ENCODE assay signal across 8 cellular contexts in the genomic region with DNA sequence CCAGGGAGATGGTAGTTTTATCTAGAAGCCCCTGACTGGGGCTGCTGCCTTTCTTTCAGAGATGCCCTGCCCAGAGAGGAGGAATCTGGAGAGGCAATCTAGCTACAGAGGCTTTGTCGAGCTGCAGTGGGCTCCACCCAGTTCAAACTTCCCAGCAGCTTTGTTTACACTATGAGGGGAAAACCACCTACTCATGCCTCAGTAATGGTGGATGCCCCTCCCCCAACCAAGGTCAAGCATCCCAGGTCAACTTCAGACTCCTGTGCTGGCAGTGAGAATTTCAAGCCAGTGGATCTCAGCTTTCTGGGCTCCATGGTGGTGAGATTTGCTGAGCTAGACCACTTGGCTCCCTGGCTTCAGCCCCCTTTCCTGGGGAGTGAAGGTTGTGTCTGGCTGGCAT. TPM values are rescaled to one million over a fixed set of nuclear protein-coding genes. Genes with fewer than 3 reads are reported as not detected.
A peak's percentile ranks its signal among the peaks of the same experiment; 100 is the strongest.
DNase-seq lines count a peak whose midpoint lies in the region; TF ChIP-seq lines count a peak whose summit lies in the region.
"Not testable (repeated sequence)": the region's sequence is repeated elsewhere in the genome, so short reads cannot be mapped to it uniquely, and the experiment has no call there.

No MANE protein-coding gene starts in this region.

- not testable (repeated sequence) for H4K91ac ChIP-seq in neuronal stem cell (ENCODE audit: low read depth, low read length, poor library complexity)

- not testable (repeated sequence) for H3K4me1 ChIP-seq in NT2/D1 (ENCODE audit: insufficient read depth, insufficient read length); neuronal stem cell (ENCODE audit: control insufficient read depth in 2 of 2, insufficient read depth in 1 of 2, low read depth in 1 of 2, low read length in 2 of 2)

- H3K36me3 ChIP-seq in NT2/D1 (ENCODE audit: insufficient read depth, insufficient read length, low read length); neuronal stem cell (replicated peaks in 1 of 2; ENCODE audit: control insufficient read depth in 2 of 2, insufficient read depth in 2 of 2, low read length in 2 of 2): not testable (repeated sequence)

- H4K8ac ChIP-seq in neuronal stem cell (ENCODE audit: low read depth, low read length) = not testable (repeated sequence)

- H3K36me3 Mint-ChIP-seq in MCF 10A (ENCODE audit: insufficient read depth, unreplicated experiment) = not testable (repeated sequence)

- H3K18ac ChIP-seq in neuronal stem cell (ENCODE audit: low read length) = not testable (repeated sequence)

- not testable (repeated sequence) for H3K79me1 ChIP-seq in neuronal stem cell (ENCODE audit: low read depth, low read length)

- not testable (repeated sequence) for H3K23ac ChIP-seq in neuronal stem cell (ENCODE audit: low read depth, low read length, poor library complexity)

- not testable (repeated sequence) for H2AK5ac ChIP-seq in neuronal stem cell (ENCODE audit: low read depth, low read length)

- H2BK12ac ChIP-seq in neuronal stem cell (ENCODE audit: low read length) = not testable (repeated sequence)

- H3K14ac ChIP-seq in neuronal stem cell (ENCODE audit: low read length) = not testable (repeated sequence)

- H3K27ac ChIP-seq in neuronal stem cell (replicated peaks; ENCODE audit: low read length) = not testable (repeated sequence)

- not testable (repeated sequence) for BruUV-seq in MCF 10A (replicated peaks; lab: Mats Ljungman, UMichigan)

- WGBS in neuronal stem cell (ENCODE audit: extremely low coverage in 2 of 2, insufficient read length in 2 of 2, insufficient replicate concordance in 1 of 2), 2 donors = no CpG with 5 or more reads among the region's 1 CpG

- not testable (repeated sequence) for H3K27ac Mint-ChIP-seq in MCF 10A (ENCODE audit: low read depth, unreplicated experiment)

- not testable (repeated sequence) for H3K4me3 ChIP-seq in NT2/D1 (ENCODE audit: insufficient read length, low read depth); fibroblast of villous mesenchyme (ENCODE audit: low read depth, low read length); neuronal stem cell (ENCODE audit: low read length in 2 of 2)

- H2BK5ac ChIP-seq in neuronal stem cell (ENCODE audit: low read length) = not testable (repeated sequence)

- H2AFZ ChIP-seq in neuronal stem cell (ENCODE audit: low read length) = peak overlapping the region; percentile 22

- not testable (repeated sequence) for H3K9ac ChIP-seq in NT2/D1 (ENCODE audit: insufficient read length, low read depth); neuronal stem cell (ENCODE audit: low read depth, low read length, poor library complexity)

- H2BK120ac ChIP-seq in neuronal stem cell (ENCODE audit: low read depth, low read length) = not testable (repeated sequence)

- not testable (repeated sequence) for H3K4me3 Mint-ChIP-seq in MCF 10A (ENCODE audit: unreplicated experiment)

- POLR2A ChIA-PET in MCF 10A (lab: Yijun Ruan, JAX) = interaction anchor here (1.7 kb wide), 1 partner anchor 26 kb away, joined by 8 read pairs; the partner anchor contains the start of gene TMEM33

- TF ChIP-seq CTCF in MCF 10A (IDR thresholded peaks at IDR 0.05; ENCODE audit: unreplicated experiment); fibroblast of villous mesenchyme (IDR thresholded peaks at IDR 0.05; ENCODE audit: insufficient read depth, low read depth, low read length): not testable (repeated sequence)

- not testable (repeated sequence) for H3K4ac ChIP-seq in neuronal stem cell (ENCODE audit: low read length)

- H3K27me3 ChIP-seq in NT2/D1 (ENCODE audit: insufficient read depth, insufficient read length); neuronal stem cell (ENCODE audit: control insufficient read depth in 3 of 3, insufficient read depth in 3 of 3, low read depth in 1 of 3, low read length in 3 of 3): not testable (repeated sequence)

- DNase-seq in A172 (ENCODE audit: low spot score) = peak; percentile 50
- DNase-seq in Daoy (ENCODE audit: low read depth) = peak; percentile 44
- DNase-seq in HCEC 1CT = peak; percentile 5
- peak; percentile 18 for DNase-seq in NT2/D1 (ENCODE audit: low read depth, low spot score)
- DNase-seq in MCF 10A (ENCODE audit: unreplicated experiment) = peak; percentile 11
- DNase-seq in fibroblast of villous mesenchyme (ENCODE audit: low read depth) = peak; percentile 47
- peak; percentile 36 for DNase-seq in kidney tubule cell (ENCODE audit: low spot score)
- not testable (repeated sequence) for DNase-seq in neuronal stem cell (ENCODE audit: low spot score)

- not testable (repeated sequence) for H3K9me3 ChIP-seq in NT2/D1 (ENCODE audit: insufficient read depth, low read length); neuronal stem cell (replicated peaks in 1 of 2; ENCODE audit: control insufficient read depth in 2 of 2, insufficient read depth in 1 of 2, low read depth in 1 of 2, low read length in 2 of 2)

- peaks cover 13% of the 10 kb centered on the region for H3K9me3 Mint-ChIP-seq in MCF 10A (ENCODE audit: unreplicated experiment)

- H2BK15ac ChIP-seq in neuronal stem cell (ENCODE audit: low read length) = not testable (repeated sequence)

- CTCF ChIA-PET in MCF 10A (lab: Yijun Ruan, JAX) = interaction anchor here (0.8 to 1.2 kb wide), 3 partner anchors 20 to 215 kb away, joined by 3 read pairs; no protein-coding TSS in a partner anchor

- intact Hi-C loops in MCF 10A (cut with micrococcal nuclease) = not testable (repeated sequence)

- not testable (repeated sequence) for H3K4me2 ChIP-seq in neuronal stem cell (ENCODE audit: insufficient read depth, low read length, poor library complexity, severe bottlenecking)

- not testable (repeated sequence) for H3K27me3 Mint-ChIP-seq in MCF 10A (ENCODE audit: insufficient read depth, unreplicated experiment)

- not testable (repeated sequence) for H3K4me1 Mint-ChIP-seq in MCF 10A (ENCODE audit: insufficient read depth, unreplicated experiment)

RNA-seq across cellular contexts. Expression of gene TMEM33, which starts 26.1 kb away (rescaled TPM):
- total RNA-seq in A172 (2014; rRNA removed; shearing (Covaris generic)) = 60.4 and 73.4 TPM in 2 replicates
- 109 and 127 TPM in 2 replicates for total RNA-seq in Daoy (2014; rRNA removed; shearing (Covaris generic))
- total RNA-seq in MCF 10A (2022) = 101 and 117 TPM in 2 replicates
- 48.3 and 58.7 TPM in 2 replicates for total RNA-seq in fibroblast of villous mesenchyme
- polyA plus RNA-seq in neuronal stem cell (2013, experiment 1 of 2) = 29.4 TPM
- polyA plus RNA-seq in neuronal stem cell (2013, experiment 2 of 2) = 32.7 TPM
